Comparison of ENCODE assay signal across 15 cellular contexts in genomic region chr7:47314248-47314647, GRCh38.
DNase-seq lines count a peak whose midpoint lies in the region; ATAC-seq and TF ChIP-seq lines count a peak whose summit lies in the region.
"Had no signal": no experiment of that assay in that cellular context is flagged by ENCODE, and none has a peak within 500 bp of the region (broad histone marks: within the 10 kb centered on the region; RNA-seq: fewer than 3 reads in every experiment).

No MANE protein-coding gene starts in this region.

- no peak overlapping the region for H3K4me2 ChIP-seq in fibroblast of lung (ENCODE audit: extremely low read depth, insufficient read depth, low read length)

- intact Hi-C loops in heart right ventricle (cut with DNase I) = no loop called here
- intact Hi-C loops in left ventricle myocardium superior (cut with micrococcal nuclease) = no loop called here
- intact Hi-C loops in psoas muscle (cut with DNase I) = no loop called here
- intact Hi-C loops in upper lobe of right lung (cut with DNase I) = no loop called here
- intact Hi-C loops in left lung (cut with DNase I) = no loop called here

- H3K27me3 ChIP-seq in heart right ventricle (no peaks in the 10 kb centered on the region), fibroblast of lung (ENCODE audit: control insufficient read depth, insufficient read depth, low read length) (no peaks in the 10 kb centered on the region), psoas muscle (ENCODE audit: insufficient read depth in 3 of 3, low read length in 2 of 3) (no peaks in the 10 kb centered on the region), upper lobe of right lung (no peaks in the 10 kb centered on the region), left lung (no peaks in the 10 kb centered on the region)

- H3K9ac ChIP-seq in fibroblast of lung (ENCODE audit: insufficient read depth, low read length) = no peak overlapping the region

- TF ChIP-seq CTCF in heart right ventricle (IDR thresholded peaks at IDR 0.05) = no peak
- TF ChIP-seq CTCF in fibroblast of lung (conservative IDR thresholded peaks at IDR 0.05 in 1 of 2, IDR thresholded peaks at IDR 0.05 in 1 of 2; ENCODE audit: low read depth in 1 of 2, low read length in 2 of 2) = no peak
- TF ChIP-seq CTCF in psoas muscle (IDR thresholded peaks at IDR 0.05) = no peak
- no peak for TF ChIP-seq CTCF in upper lobe of right lung (IDR thresholded peaks at IDR 0.05)
- no peak for TF ChIP-seq CTCF in left lung (IDR thresholded peaks at IDR 0.05)

- H4K20me1 ChIP-seq in fibroblast of lung (ENCODE audit: control insufficient read depth, extremely low read depth, insufficient read depth, low read length) = no peaks in the 10 kb centered on the region

- DNase-seq in heart right ventricle (no peak), left ventricle myocardium superior (no peak), fibroblast of lung (ENCODE audit: low read depth in 2 of 2) (no peak), psoas muscle (no peak), upper lobe of right lung (no peak), left lung (no peak), NCI-H128 (lab: John Stamatoyannopoulos, UW; ENCODE audit: unreplicated experiment) (no peak)
- DNase-seq in activated CD8-positive, alpha-beta memory T cell treated with anti-CD3 and anti-CD28 coated beads, Interleukin-2, amount 50 U/mL, for 4 hours = no peak
- DNase-seq: activated CD4-positive, alpha-beta T cell treated with anti-CD3 and anti-CD28 coated beads for 4 hours; central memory CD4-positive, alpha-beta T cell; DMS53; naive thymus-derived CD8-positive, alpha-beta T cell; SHP77 treated with DMSO at 0.1 percent for 48 hours; stimulated activated CD4-positive, alpha-beta T cell treated with anti-CD3 and anti-CD28 coated beads, Interleukin-4, amount 100 ng/mL, for 4 hours had no signal

- H3K4me3 ChIP-seq in heart right ventricle (no peak overlapping the region), fibroblast of lung (replicated peaks in 1 of 4; ENCODE audit: control extremely low read depth in 1 of 4, insufficient read depth in 1 of 4, low read depth in 3 of 4, low read length in 4 of 4) (no peak overlapping the region), psoas muscle (no peak overlapping the region), upper lobe of right lung (no peak overlapping the region), left lung (no peak overlapping the region)

- WGBS in heart right ventricle, 2 donors = 77 to 78% methylated on average over 8 of the region's 8 CpGs
- WGBS in psoas muscle, 3 donors = 73 to 78% (median 78%) methylated on average over 8 of the region's 8 CpGs

- H3K9me3 ChIP-seq in heart right ventricle (peaks cover 0 to 4% (median 0%) of the 10 kb centered on the region in 11 donors), fibroblast of lung (ENCODE audit: control insufficient read depth, insufficient read depth, low read depth, low read length) (no peaks in the 10 kb centered on the region), psoas muscle (no peaks in the 10 kb centered on the region), upper lobe of right lung (no peaks in the 10 kb centered on the region), left lung (no peaks in the 10 kb centered on the region)

- peaks cover 0 to 26% (median 0%) of the 10 kb centered on the region in 9 donors for H3K36me3 ChIP-seq in heart right ventricle
- H3K36me3 ChIP-seq in fibroblast of lung (ENCODE audit: control insufficient read depth, insufficient read depth, low read length) = peaks cover 4% of the 10 kb centered on the region
- no peaks in the 10 kb centered on the region for H3K36me3 ChIP-seq in psoas muscle (ENCODE audit: insufficient read depth in 1 of 2, low read depth in 1 of 2)
- peaks cover 9% of the 10 kb centered on the region for H3K36me3 ChIP-seq in upper lobe of right lung
- H3K36me3 ChIP-seq in left lung = peaks cover 0 to 33% of the 10 kb centered on the region in 2 donors

- H3K4me1 ChIP-seq in heart right ventricle (peaks cover 16 to 76% (median 46%) of the 10 kb centered on the region in 9 donors), fibroblast of lung (ENCODE audit: control insufficient read depth, extremely low read depth, insufficient read depth, low read length) (peaks cover 18% of the 10 kb centered on the region), psoas muscle (peaks cover 24% of the 10 kb centered on the region), upper lobe of right lung (peaks cover 35% of the 10 kb centered on the region), left lung (peaks cover 7 to 8% of the 10 kb centered on the region in 2 donors)

- ATAC-seq in heart right ventricle (peak in 1 of 8 donors; percentile 14), left ventricle myocardium superior (no peak), psoas muscle (no peak), upper lobe of right lung (peak; percentile 12), left lung (no peak)
- ATAC-seq: naive thymus-derived CD8-positive, alpha-beta T cell had no signal

- H2AFZ ChIP-seq in fibroblast of lung (ENCODE audit: low read length) = no peak overlapping the region

- H3K79me2 ChIP-seq in fibroblast of lung (ENCODE audit: control insufficient read depth, insufficient read depth, low read length) = peaks cover 3% of the 10 kb centered on the region

- H3K27ac ChIP-seq in heart right ventricle = peak overlapping the region in 8 of 10 donors; percentile 68 to 90 (median 80)
- H3K27ac ChIP-seq in fibroblast of lung (ENCODE audit: insufficient read depth, low read length) = peak overlapping the region; percentile 67
- H3K27ac ChIP-seq in psoas muscle = peak overlapping the region; percentile 75
- H3K27ac ChIP-seq in upper lobe of right lung = no peak overlapping the region
- H3K27ac ChIP-seq in left lung = peak overlapping the region in 1 of 2 donors; percentile 46
- H3K27ac ChIP-seq: C4-2B had no signal
